22 cellular contexts compared by ENCODE assay signal in the genomic region with DNA sequence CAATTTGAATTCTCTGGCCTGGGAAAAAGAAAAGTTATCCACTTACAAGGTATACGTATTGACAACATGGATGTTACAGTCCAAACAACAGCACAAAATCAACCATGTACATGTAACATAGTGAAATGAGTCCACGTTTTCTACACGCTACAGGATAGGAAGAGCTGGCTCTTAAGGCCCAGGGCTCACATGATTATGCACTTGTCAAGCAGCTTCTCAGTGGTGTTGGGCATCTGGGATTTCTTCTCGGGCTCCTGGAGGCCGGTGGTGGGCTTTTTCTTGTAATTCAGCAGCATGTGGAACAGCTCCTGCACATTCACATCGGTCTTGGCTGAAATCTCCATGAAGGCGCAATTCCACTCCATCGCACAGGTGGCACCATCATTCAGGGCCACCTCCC. TPM values are rescaled to one million over a fixed set of nuclear protein-coding genes. Genes with fewer than 3 reads are reported as not detected.
"Had no signal": no experiment of that assay in that cellular context is flagged by ENCODE, and none has a peak within 500 bp of the region (broad histone marks: within the 10 kb centered on the region; RNA-seq: fewer than 3 reads in every experiment).

No MANE protein-coding gene starts in this region.

- H3K9me3 ChIP-seq: colonic mucosa, pancreas, prostate gland had no signal

- H3K27me3 ChIP-seq: colonic mucosa, pancreas had no signal

- H3K4me1 ChIP-seq: colonic mucosa, pancreas, prostate gland had no signal

- H3K9ac ChIP-seq: neural progenitor cell had no signal

- H2AFZ ChIP-seq: neural progenitor cell had no signal

- FAIRE-seq: endothelial cell of umbilical vein, frontal cortex, kidney, pancreas, urothelium cell line had no signal

- DNase-seq: colonic mucosa; dermis blood vessel endothelial cell; endodermal cell; erythroblast; kidney; left cardiac atrium; left ventricle myocardium superior; mesenchymal stem cell; midbrain; nucleus accumbens; pancreas; stimulated activated CD4-positive, alpha-beta T cell treated with anti-CD3 and anti-CD28 coated beads, Interleukin-2, amount 100 ng/mL, for 48 hours; stimulated activated naive CD4-positive, alpha-beta T cell treated with Interleukin-2 at 50 U/mL for 16 hours had no signal

- H3K36me3 Mint-ChIP-seq: natural killer cell treated with Interleukin-12 subunit alpha and Interleukin-12 subunit beta and Interleukin-15 and Interleukin-18, amount 100 ng/mL, for 72 hours; neural progenitor cell; type B pancreatic cell had no signal

- H3K4me2 ChIP-seq: neural progenitor cell, smooth muscle cell had no signal

- H3K36me3 ChIP-seq: colonic mucosa, neural progenitor cell, pancreas, prostate gland had no signal

- H3K27ac Mint-ChIP-seq: endodermal cell; natural killer cell treated with Interleukin-12 subunit alpha and Interleukin-12 subunit beta and Interleukin-15 and Interleukin-18, amount 100 ng/mL, for 72 hours; neural progenitor cell; type B pancreatic cell had no signal

- ATAC-seq: left cardiac atrium; left ventricle myocardium superior; natural killer cell treated with Interleukin-12 subunit alpha and Interleukin-12 subunit beta and Interleukin-15 and Interleukin-18, amount 100 ng/mL, for 72 hours; pancreas had no signal

- H3K4me3 Mint-ChIP-seq: endodermal cell; natural killer cell treated with Interleukin-12 subunit alpha and Interleukin-12 subunit beta and Interleukin-15 and Interleukin-18, amount 100 ng/mL, for 72 hours; neural progenitor cell; type B pancreatic cell had no signal

- H3K4me3 ChIP-seq: colonic mucosa, lung, neural progenitor cell, pancreas, prostate gland, smooth muscle cell had no signal

- H3K27ac ChIP-seq: colonic mucosa, neural progenitor cell, pancreas, prostate gland had no signal

- H3K9me3 Mint-ChIP-seq: endodermal cell, neural progenitor cell had no signal

RNA-seq across cellular contexts. Expression of a gene that starts 4.0 kb away (rescaled TPM):
- total RNA-seq: natural killer cell treated with Interleukin-12 subunit alpha and Interleukin-12 subunit beta and Interleukin-15 and Interleukin-18, amount 100 ng/mL, for 72 hours had no signal
